Comparison of ENCODE assay signal across 16 cellular contexts in the genomic region with DNA sequence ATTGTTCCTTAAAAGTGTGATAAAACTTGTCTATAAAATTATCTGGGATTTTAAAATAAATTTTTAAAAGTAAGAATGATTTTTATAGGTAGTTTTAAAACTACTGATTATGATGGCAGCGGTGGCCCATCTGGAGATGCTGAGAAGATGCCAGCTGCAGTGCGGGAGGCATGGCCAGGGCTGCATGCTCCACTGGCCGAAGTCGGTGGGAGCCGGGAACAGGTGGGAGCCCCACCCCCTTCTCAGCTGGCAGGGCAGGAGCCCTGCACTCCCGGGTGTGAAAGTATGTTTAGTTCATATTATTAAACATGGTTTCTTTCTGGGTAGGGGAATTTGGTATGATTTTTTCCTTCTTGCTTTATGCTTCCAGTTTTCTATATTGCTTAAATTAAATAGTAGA.
DNase-seq lines count a peak whose midpoint lies in the region; FAIRE-seq and TF ChIP-seq lines count a peak whose summit lies in the region.
"Had no signal": no experiment of that assay in that cellular context is flagged by ENCODE, and none has a peak within 500 bp of the region (broad histone marks: within the 10 kb centered on the region; RNA-seq: fewer than 3 reads in every experiment).

No MANE protein-coding gene starts in this region.

- CTCF ChIA-PET in H1 (lab: Charles Lee; ENCODE audit: partially characterized antibody) = no interaction called here
- CTCF ChIA-PET in OCI-LY7 (lab: Charles Lee; ENCODE audit: unreplicated experiment) = no interaction called here

- H3K36me3 ChIP-seq in H7 (replicated peaks; ENCODE audit: control insufficient read depth, insufficient read depth, low read length) = no peaks in the 10 kb centered on the region
- H3K36me3 ChIP-seq in H1 (ENCODE audit: control insufficient read depth in 2 of 4, insufficient read depth in 4 of 4, low read length in 3 of 4) = no peaks in the 10 kb centered on the region
- H3K36me3 ChIP-seq in OCI-LY7 (ENCODE audit: insufficient read depth, low read length) = no peaks in the 10 kb centered on the region

- TF ChIP-seq EP300 in H1 (IDR thresholded peaks at IDR 0.05; ENCODE audit: borderline replicate concordance in 1 of 2, low read depth in 2 of 2, low read length in 2 of 2) = no peak

- no peak overlapping the region for H4K5ac ChIP-seq in H1 (ENCODE audit: insufficient read length, low read depth, low read length)

- H2BK5ac ChIP-seq in H1 (ENCODE audit: low read depth, low read length) = no peak overlapping the region

- no peak overlapping the region for H4K8ac ChIP-seq in H1 (ENCODE audit: extremely low read depth, insufficient read depth, low read length)

- H2AFZ ChIP-seq in H1 (ENCODE audit: low read length) = no peak overlapping the region
- no peak overlapping the region for H2AFZ ChIP-seq in OCI-LY7 (ENCODE audit: low read length)

- H3K56ac ChIP-seq in H1 (replicated peaks; ENCODE audit: insufficient read length, low read depth, low read length) = no peak overlapping the region

- no peak overlapping the region for H3K18ac ChIP-seq in H1 (ENCODE audit: extremely low read depth, low read length)

- TF ChIP-seq RAD21 in H1 (IDR thresholded peaks at IDR 0.05 in 1 of 2, conservative IDR thresholded peaks at IDR 0.05 in 1 of 2; ENCODE audit: low read depth in 2 of 2, low read length in 2 of 2) = no peak

- no peak for TF ChIP-seq POLR2A in H1 (IDR thresholded peaks at IDR 0.05; ENCODE audit: control extremely low read depth in 1 of 2, low read depth in 2 of 2, low read length in 2 of 2)

- H3K4me1 Mint-ChIP-seq in chondrocyte (ENCODE audit: low read depth) = no peaks in the 10 kb centered on the region

- no peaks in the 10 kb centered on the region for H3K79me2 ChIP-seq in H1 (ENCODE audit: control insufficient read depth in 1 of 2, insufficient read depth in 2 of 2, low read length in 2 of 2)
- no peaks in the 10 kb centered on the region for H3K79me2 ChIP-seq in OCI-LY7 (ENCODE audit: insufficient read depth, low read depth, low read length)

- H3K4me3 Mint-ChIP-seq in chondrocyte (ENCODE audit: unreplicated experiment) = no peak overlapping the region
- H3K4me3 Mint-ChIP-seq: CD4-positive, alpha-beta T cell had no signal

- no peak overlapping the region for H2AK5ac ChIP-seq in H1 (ENCODE audit: low read depth, low read length)

- H2BK120ac ChIP-seq in H1 (replicated peaks; ENCODE audit: low read depth, low read length) = no peak overlapping the region

- no TSS peak for BruUV-seq in OCI-LY7 (replicated peaks; lab: Mats Ljungman, UMichigan)

- no peak overlapping the region for H2BK12ac ChIP-seq in H1 (ENCODE audit: low read depth, low read length)

- no peaks in the 10 kb centered on the region for H3K9me2 ChIP-seq in OCI-LY7 (ENCODE audit: insufficient read depth, low read length)

- peaks cover 11% of the 10 kb centered on the region for H3K9me3 Mint-ChIP-seq in chondrocyte (ENCODE audit: low read depth)

- WGBS in H1 (ENCODE audit: extremely low coverage in 1 of 2, insufficient coverage in 1 of 2, insufficient read length in 1 of 2, insufficient replicate concordance in 2 of 2, low coverage in 1 of 2, low lambda C conversion rate in 2 of 2, missing lambda C conversion rate in 1 of 2), 2 experiments = 86 to 100% methylated on average over 1 to 6 of the region's 6 CpGs

- no peak overlapping the region for H2BK20ac ChIP-seq in H1 (ENCODE audit: low read length)

- H4K91ac ChIP-seq in H1 (replicated peaks; ENCODE audit: insufficient read length, low read length) = no peak overlapping the region

- peaks cover 10% of the 10 kb centered on the region for H3K27me3 Mint-ChIP-seq in chondrocyte (ENCODE audit: low read depth)

- H3K27me3 ChIP-seq in H7 (ENCODE audit: control insufficient read depth, insufficient read depth, low read length) (no peaks in the 10 kb centered on the region), H1 (replicated peaks in 1 of 4; ENCODE audit: control insufficient read depth in 3 of 4, extremely low read depth in 1 of 4, insufficient read depth in 3 of 4, low read length in 3 of 4) (no peaks in the 10 kb centered on the region)

- H3K4ac ChIP-seq in H1 (replicated peaks; ENCODE audit: insufficient read length, low read depth, low read length) = no peak overlapping the region

- no peaks in the 10 kb centered on the region for H3K36me3 Mint-ChIP-seq in chondrocyte (ENCODE audit: low read depth)

- POLR2A ChIA-PET in H1 (lab: Charles Lee; ENCODE audit: partially characterized antibody) (no interaction called here), OCI-LY7 (lab: Charles Lee) (interaction anchor here (0.8 kb wide), 1 partner anchor 17 kb away, joined by 3 read pairs; no protein-coding TSS in a partner anchor)

- H3K4me2 ChIP-seq in H1 (ENCODE audit: insufficient read depth in 1 of 2, low read depth in 2 of 2, low read length in 2 of 2) (no peak overlapping the region), OCI-LY7 (ENCODE audit: low read length) (no peak overlapping the region)

- no peak for FAIRE-seq in H1 (lab: Jason Lieb, UNC)
- FAIRE-seq: GM12891 had no signal

- intact Hi-C loops in OCI-LY7 (cut with micrococcal nuclease; ENCODE audit: unreplicated experiment) = no loop called here

- H3K4me1 ChIP-seq in H1 (replicated peaks in 1 of 4; ENCODE audit: control insufficient read depth in 3 of 4, insufficient read depth in 4 of 4, low read length in 3 of 4) = no peaks in the 10 kb centered on the region
- H3K4me1 ChIP-seq in OCI-LY7 (ENCODE audit: insufficient read depth, low read length, poor library complexity, severe bottlenecking) = no peaks in the 10 kb centered on the region

- H3K27ac ChIP-seq in H1 (ENCODE audit: low read depth, low read length) (no peak overlapping the region), OCI-LY7 (ENCODE audit: low read depth, low read length, poor library complexity, severe bottlenecking) (no peak overlapping the region)

- H2BK15ac ChIP-seq in H1 (ENCODE audit: low read length) = no peak overlapping the region

- H4K20me1 ChIP-seq in H1 (replicated peaks in 1 of 2; ENCODE audit: control insufficient read depth in 1 of 2, insufficient read depth in 2 of 2, low read length in 2 of 2) (no peaks in the 10 kb centered on the region), OCI-LY7 (ENCODE audit: insufficient read depth, low read length) (no peaks in the 10 kb centered on the region)

- H3K27ac Mint-ChIP-seq in chondrocyte (ENCODE audit: unreplicated experiment) = no peak overlapping the region
- H3K27ac Mint-ChIP-seq: CD4-positive, alpha-beta T cell had no signal

- no peak for TF ChIP-seq CTCF in H1 (IDR thresholded peaks at IDR 0.05; ENCODE audit: control extremely low read depth in 1 of 3, insufficient read depth in 1 of 3, low read depth in 1 of 3, low read length in 3 of 3)
- no peak for TF ChIP-seq CTCF in OCI-LY7 (conservative IDR thresholded peaks at IDR 0.05; ENCODE audit: low read length)
- no peak for TF ChIP-seq CTCF in chondrocyte (IDR thresholded peaks at IDR 0.05)

- H3K23me2 ChIP-seq in H1 (ENCODE audit: low read depth, low read length) = no peaks in the 10 kb centered on the region

- H3K9ac ChIP-seq in H1 (replicated peaks in 1 of 4; ENCODE audit: extremely low read depth in 1 of 4, low read depth in 3 of 4, low read length in 3 of 4) = no peak overlapping the region

- peak; percentile 13 to 51 for DNase-seq in NCI-H524 (lab: John Stamatoyannopoulos, UW)
- DNase-seq in NCI-H524 treated with DMSO at 0.1 percent for 48 hours (lab: John Stamatoyannopoulos, UW) = no peak
- peak; percentile 26 for DNase-seq in H7
- DNase-seq in H1 (ENCODE audit: low read depth in 1 of 2, low spot score in 2 of 2) = no peak
- peak; percentile 55 for DNase-seq in myocyte (ENCODE audit: low read depth)
- no peak for DNase-seq in OCI-LY7 (ENCODE audit: low spot score)
- DNase-seq in NAMALWA (ENCODE audit: low spot score) = no peak
- DNase-seq in chondrocyte (ENCODE audit: low spot score) = no peak
- DNase-seq: ACHN; C1 segment of cervical spinal cord; Calu3; CD4-positive, alpha-beta T cell; DMS153; DMS79 treated with DMSO at 0.1 percent for 48 hours; EL had no signal

- no peak overlapping the region for H3K14ac ChIP-seq in H1 (ENCODE audit: insufficient read length)

- no peaks in the 10 kb centered on the region for H3K79me1 ChIP-seq in H1 (ENCODE audit: low read depth, low read length)

- H3K4me3 ChIP-seq in H7 (ENCODE audit: insufficient read depth, low read depth, low read length) (no peak overlapping the region), H1 (ENCODE audit: extremely low read depth in 1 of 4, insufficient read depth in 2 of 4, low read depth in 3 of 4, low read length in 4 of 4) (no peak overlapping the region), OCI-LY7 (ENCODE audit: low read depth, low read length, poor library complexity, severe bottlenecking) (no peak overlapping the region)

- H3K23ac ChIP-seq in H1 (ENCODE audit: insufficient read length) = no peak overlapping the region

- H3K9me3 ChIP-seq in H1 (ENCODE audit: insufficient read depth in 2 of 2, low read depth in 1 of 2, low read length in 1 of 2) (no peaks in the 10 kb centered on the region), OCI-LY7 (ENCODE audit: low read length) (no peaks in the 10 kb centered on the region)

TF ChIP-seq in H1, 55 proteins besides CTCF, POLR2A, EP300 and RAD21 (continues in another document):
- TF ChIP-seq RNF2 (IDR thresholded peaks at IDR 0.05; ENCODE audit: borderline replicate concordance, low read depth, low read length, missing control alignments, poor library complexity, severe bottlenecking) (no peak), GTF2F1 (IDR thresholded peaks at IDR 0.05; ENCODE audit: borderline replicate concordance, low read depth, low read length) (no peak), SUZ12 (IDR thresholded peaks at IDR 0.05; ENCODE audit: low read length) (no peak), TAF7 (optimal IDR thresholded peaks at IDR 0.05; ENCODE audit: borderline replicate concordance, low read depth, low read length) (no peak), TCF12 (IDR thresholded peaks at IDR 0.05; ENCODE audit: low read depth, low read length) (0 out of 2 replicates have a peak, but pooled peaks have one; percentile 25), SAP30 (IDR thresholded peaks at IDR 0.05; ENCODE audit: insufficient read depth, insufficient replicate concordance, low read length) (no peak)
- TF ChIP-seq, protein P1, sequence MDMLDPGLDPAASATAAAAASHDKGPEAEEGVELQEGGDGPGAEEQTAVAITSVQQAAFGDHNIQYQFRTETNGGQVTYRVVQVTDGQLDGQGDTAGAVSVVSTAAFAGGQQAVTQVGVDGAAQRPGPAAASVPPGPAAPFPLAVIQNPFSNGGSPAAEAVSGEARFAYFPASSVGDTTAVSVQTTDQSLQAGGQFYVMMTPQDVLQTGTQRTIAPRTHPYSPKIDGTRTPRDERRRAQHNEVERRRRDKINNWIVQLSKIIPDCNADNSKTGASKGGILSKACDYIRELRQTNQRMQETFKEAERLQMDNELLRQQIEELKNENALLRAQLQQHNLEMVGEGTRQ (IDR thresholded peaks at IDR 0.05; ENCODE audit: low read length) = no peak
- TF ChIP-seq, protein P2, sequence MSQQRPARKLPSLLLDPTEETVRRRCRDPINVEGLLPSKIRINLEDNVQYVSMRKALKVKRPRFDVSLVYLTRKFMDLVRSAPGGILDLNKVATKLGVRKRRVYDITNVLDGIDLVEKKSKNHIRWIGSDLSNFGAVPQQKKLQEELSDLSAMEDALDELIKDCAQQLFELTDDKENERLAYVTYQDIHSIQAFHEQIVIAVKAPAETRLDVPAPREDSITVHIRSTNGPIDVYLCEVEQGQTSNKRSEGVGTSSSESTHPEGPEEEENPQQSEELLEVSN (IDR thresholded peaks at IDR 0.05) = peak; percentile 12; the same call in 1 of the 2 replicates

Comparison
In these comparisons a context has a peak if more than half of its experiments do, and no peak if none do; other contexts are left out.
1. DNase-seq: peak in NCI-H524 (2 of 2), H7 (single experiment) and myocyte (single experiment); none in NCI-H524 treated with DMSO at 0.1 percent for 48 hours (single experiment), H1 (0 of 2), OCI-LY7 (single experiment), NAMALWA (single experiment) and chondrocyte (single experiment).